ENCODE assay signal across 23 cellular contexts in the genomic region with DNA sequence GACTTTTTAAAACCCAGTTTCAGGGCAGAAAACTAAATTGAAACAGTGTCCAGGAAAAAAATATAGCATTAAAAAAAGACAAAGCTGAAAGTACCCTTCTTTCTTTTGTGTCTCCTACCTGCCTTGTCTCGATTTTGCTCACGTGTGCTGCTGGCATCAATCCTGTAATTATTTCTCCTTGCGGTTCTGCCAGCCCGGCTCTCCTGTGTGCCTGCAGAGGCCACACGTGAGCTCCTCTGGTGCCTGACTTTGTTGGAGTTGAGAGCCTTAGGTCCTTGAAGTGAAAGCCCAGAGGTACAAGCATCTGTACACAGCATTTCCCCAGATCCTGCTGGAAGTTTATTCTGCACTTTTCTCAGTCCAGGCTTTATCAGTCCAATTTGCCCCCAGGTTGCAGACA. TPM values are rescaled to one million over a fixed set of nuclear protein-coding genes. Genes with fewer than 3 reads are reported as not detected.
DNase-seq lines count a peak whose midpoint lies in the region; ATAC-seq and TF ChIP-seq lines count a peak whose summit lies in the region.
"Had no signal": no experiment of that assay in that cellular context is flagged by ENCODE, and none has a peak within 500 bp of the region (broad histone marks: within the 10 kb centered on the region; RNA-seq: fewer than 3 reads in every experiment).

No MANE protein-coding gene starts in this region.

- no peak for TF ChIP-seq CTCF in progenitor cell of endocrine pancreas (IDR thresholded peaks at IDR 0.05; ENCODE audit: unreplicated experiment)

- peaks cover 68% of the 10 kb centered on the region for H3K36me3 Mint-ChIP-seq in activated CD4-positive, alpha-beta T cell treated with anti-CD3 and anti-CD28 coated beads, Interleukin-2, amount 10 ng/mL, durations not matched to agents 24 days and 14 days (ENCODE audit: low read depth)
- H3K36me3 Mint-ChIP-seq in activated CD4-positive, alpha-beta T cell treated with anti-CD3 and anti-CD28 coated beads for 36 hours (ENCODE audit: low read depth): peaks cover 50% of the 10 kb centered on the region
- H3K36me3 Mint-ChIP-seq in progenitor cell of endocrine pancreas (ENCODE audit: insufficient read depth): peaks cover 17% of the 10 kb centered on the region

- H3K27me3 Mint-ChIP-seq in activated CD4-positive, alpha-beta T cell treated with anti-CD3 and anti-CD28 coated beads, Interleukin-2, amount 10 ng/mL, durations not matched to agents 24 days and 14 days: no peaks in the 10 kb centered on the region
- H3K27me3 Mint-ChIP-seq in activated CD4-positive, alpha-beta T cell treated with anti-CD3 and anti-CD28 coated beads for 36 hours: no peaks in the 10 kb centered on the region
- H3K27me3 Mint-ChIP-seq in progenitor cell of endocrine pancreas: no peaks in the 10 kb centered on the region
- H3K27me3 Mint-ChIP-seq: B cell had no signal

- ATAC-seq in activated CD4-positive, alpha-beta T cell treated with anti-CD3 and anti-CD28 coated beads for 36 hours: no peak
- no peak for ATAC-seq in HG03571 (IDR thresholded peaks at IDR 0.05; ENCODE audit: unreplicated experiment)
- ATAC-seq: CD8-positive, alpha-beta T cell had no signal

- CTCF ChIA-PET in activated CD4-positive, alpha-beta T cell treated with anti-CD3 and anti-CD28 coated beads for 36 hours (lab: Charles Lee): interaction anchor here (1.0 to 1.5 kb wide), 4 partner anchors 32 to 819 kb away, joined by 3 read pairs; no protein-coding TSS in a partner anchor

- H3K4me1 Mint-ChIP-seq in activated CD4-positive, alpha-beta T cell treated with anti-CD3 and anti-CD28 coated beads, Interleukin-2, amount 10 ng/mL, durations not matched to agents 24 days and 14 days: no peaks in the 10 kb centered on the region
- H3K4me1 Mint-ChIP-seq in activated CD4-positive, alpha-beta T cell treated with anti-CD3 and anti-CD28 coated beads for 36 hours: no peaks in the 10 kb centered on the region
- no peaks in the 10 kb centered on the region for H3K4me1 Mint-ChIP-seq in progenitor cell of endocrine pancreas (ENCODE audit: low read depth)

- peak overlapping the region; percentile 18 for H3K27ac Mint-ChIP-seq in activated CD4-positive, alpha-beta T cell treated with anti-CD3 and anti-CD28 coated beads, Interleukin-2, amount 10 ng/mL, durations not matched to agents 24 days and 14 days
- no peak overlapping the region for H3K27ac Mint-ChIP-seq in activated CD4-positive, alpha-beta T cell treated with anti-CD3 and anti-CD28 coated beads for 36 hours
- H3K27ac Mint-ChIP-seq in progenitor cell of endocrine pancreas: peak overlapping the region; percentile 56
- H3K27ac Mint-ChIP-seq: B cell; CD8-positive, alpha-beta T cell had no signal

- DNase-seq in NCI-H1105 treated with DMSO at 0.1 percent for 48 hours (lab: John Stamatoyannopoulos, UW) (peak; percentile 67), NCI-H1105 (lab: John Stamatoyannopoulos, UW) (no peak), NCI-H2107 (lab: John Stamatoyannopoulos, UW) (peak; percentile 50), progenitor cell of endocrine pancreas (ENCODE audit: low spot score, unreplicated experiment) (no peak), NOMO-1 treated with dmso at 0.1 percent for 144 hours (lab: John Stamatoyannopoulos, UW; ENCODE audit: unreplicated experiment) (no peak)
- DNase-seq in activated CD4-positive, alpha-beta T cell treated with anti-CD3 and anti-CD28 coated beads, Interleukin-2, amount 10 ng/mL, durations not matched to agents 24 days and 14 days: no peak
- DNase-seq in activated CD4-positive, alpha-beta T cell treated with anti-CD3 and anti-CD28 coated beads for 36 hours: no peak
- DNase-seq: Caco-2; CD8-positive, alpha-beta T cell; HCEC 1CT; NCI-H1048; NCI-H1694; NCI-H2029 treated with DMSO at 0.1 percent for 48 hours; NCI-H526 treated with DMSO at 0.1 percent for 48 hours; OCI-M1; SK-N-SH; SW 1271 had no signal

- H3K9me3 Mint-ChIP-seq in activated CD4-positive, alpha-beta T cell treated with anti-CD3 and anti-CD28 coated beads, Interleukin-2, amount 10 ng/mL, durations not matched to agents 24 days and 14 days: no peaks in the 10 kb centered on the region
- H3K9me3 Mint-ChIP-seq in activated CD4-positive, alpha-beta T cell treated with anti-CD3 and anti-CD28 coated beads for 36 hours (ENCODE audit: low read depth): no peaks in the 10 kb centered on the region
- no peaks in the 10 kb centered on the region for H3K9me3 Mint-ChIP-seq in progenitor cell of endocrine pancreas (ENCODE audit: low read depth)
- H3K9me3 Mint-ChIP-seq: CD8-positive, alpha-beta T cell had no signal

- intact Hi-C loops in activated CD4-positive, alpha-beta T cell treated with anti-CD3 and anti-CD28 coated beads, Interleukin-2, amount 10 ng/mL, durations not matched to agents 24 days and 14 days (cut with micrococcal nuclease): no loop called here
- intact Hi-C loops in activated CD4-positive, alpha-beta T cell treated with anti-CD3 and anti-CD28 coated beads for 36 hours (cut with DNase I, micrococcal nuclease): no loop called here

- no peak overlapping the region for H3K4me3 Mint-ChIP-seq in activated CD4-positive, alpha-beta T cell treated with anti-CD3 and anti-CD28 coated beads, Interleukin-2, amount 10 ng/mL, durations not matched to agents 24 days and 14 days
- H3K4me3 Mint-ChIP-seq in activated CD4-positive, alpha-beta T cell treated with anti-CD3 and anti-CD28 coated beads for 36 hours: no peak overlapping the region
- H3K4me3 Mint-ChIP-seq in progenitor cell of endocrine pancreas (ENCODE audit: low read depth): no peak overlapping the region
- H3K4me3 Mint-ChIP-seq: B cell; CD8-positive, alpha-beta T cell had no signal

- POLR2A ChIA-PET in activated CD4-positive, alpha-beta T cell treated with anti-CD3 and anti-CD28 coated beads for 36 hours (lab: Charles Lee): no interaction called here

RNA-seq across cellular contexts. Expression of gene GHRH, which starts 36.5 kb away (rescaled TPM):
- not detected in 2 replicates for total RNA-seq in activated CD4-positive, alpha-beta T cell treated with anti-CD3 and anti-CD28 coated beads, Interleukin-2, amount 10 ng/mL, durations not matched to agents 24 days and 14 days
- not detected for total RNA-seq in activated CD4-positive, alpha-beta T cell treated with anti-CD3 and anti-CD28 coated beads for 36 hours
- total RNA-seq in progenitor cell of endocrine pancreas: 0.75 TPM in 1 of 2 replicates, not detected in the other
- total RNA-seq: B cell; Caco-2; CD8-positive, alpha-beta T cell; H1; HT-29; NCI-H460; Peyer's patch had no signal

RNA-seq across cellular contexts. Expression of gene MROH8, which starts 45.8 kb away (rescaled TPM):
- total RNA-seq in activated CD4-positive, alpha-beta T cell treated with anti-CD3 and anti-CD28 coated beads, Interleukin-2, amount 10 ng/mL, durations not matched to agents 24 days and 14 days: 0.63 and 1.3 TPM in 2 replicates
- total RNA-seq in activated CD4-positive, alpha-beta T cell treated with anti-CD3 and anti-CD28 coated beads for 36 hours: 1 to 10 TPM; 3.0 to 4.5 TPM
- total RNA-seq in progenitor cell of endocrine pancreas: 5.7 and 6.1 TPM in 2 replicates
- total RNA-seq: HT-29 had no signal

RNA-seq across cellular contexts. Expression of gene RPN2, which starts 46.0 kb away (rescaled TPM):
- total RNA-seq in activated CD4-positive, alpha-beta T cell treated with anti-CD3 and anti-CD28 coated beads, Interleukin-2, amount 10 ng/mL, durations not matched to agents 24 days and 14 days: 208 and 213 TPM in 2 replicates
- total RNA-seq in activated CD4-positive, alpha-beta T cell treated with anti-CD3 and anti-CD28 coated beads for 36 hours: 100 to 1,000 TPM; 103 to 115 TPM
- total RNA-seq in progenitor cell of endocrine pancreas: 213 and 216 TPM in 2 replicates

Comparison
In these comparisons a context has a peak if more than half of its experiments do, and no peak if none do; other contexts are left out.
1. DNase-seq: peak in NCI-H1105 treated with DMSO at 0.1 percent for 48 hours (single experiment) and NCI-H2107 (single experiment); none in NCI-H1105 (single experiment), activated CD4-positive, alpha-beta T cell treated with anti-CD3 and anti-CD28 coated beads, Interleukin-2, amount 10 ng/mL, durations not matched to agents 24 days and 14 days (single experiment), activated CD4-positive, alpha-beta T cell treated with anti-CD3 and anti-CD28 coated beads for 36 hours (single experiment), progenitor cell of endocrine pancreas (single experiment) and NOMO-1 treated with dmso at 0.1 percent for 144 hours (single experiment).